ENCODE assay signal across 8 cellular contexts in the genomic region with DNA sequence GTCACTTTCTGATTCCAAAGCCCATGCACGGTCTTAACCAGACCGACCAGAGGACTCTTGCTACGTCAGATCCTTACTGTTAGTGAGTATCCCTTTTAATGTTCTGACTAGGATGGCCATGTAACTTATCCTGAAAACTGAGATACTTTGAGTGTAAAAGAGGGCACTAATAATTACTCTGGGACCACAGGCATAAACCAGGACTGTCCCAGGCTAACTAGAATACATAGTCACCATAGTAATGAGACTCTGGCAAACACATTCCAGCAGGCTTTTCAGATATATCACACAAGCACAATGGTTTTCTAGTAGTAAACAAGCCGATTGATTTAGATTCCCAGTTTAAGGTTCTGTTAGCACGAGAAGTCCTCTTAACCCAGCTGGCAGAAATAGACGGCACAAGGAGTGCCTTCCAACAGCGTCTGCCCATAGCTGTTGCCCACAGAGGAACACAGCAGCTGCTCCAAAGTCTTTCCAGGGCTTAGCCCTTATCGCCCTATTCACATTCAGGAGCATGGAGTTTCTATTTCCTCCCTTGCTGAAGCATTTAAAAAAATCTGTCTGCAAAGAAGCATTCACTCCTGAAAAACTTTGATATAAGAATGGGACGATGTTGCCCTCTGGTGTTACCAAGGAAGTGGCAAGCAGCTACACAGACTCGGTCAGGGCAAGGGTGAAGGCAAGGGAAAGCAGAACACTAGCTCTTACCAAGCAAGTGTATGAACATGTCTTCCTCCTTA.
A peak's percentile ranks its signal among the peaks of the same experiment; 100 is the strongest.
DNase-seq lines count a peak whose midpoint lies in the region; ATAC-seq and TF ChIP-seq lines count a peak whose summit lies in the region.

No MANE protein-coding gene starts in this region.

- TF ChIP-seq CTCF in BE2C (IDR thresholded peaks at IDR 0.05; ENCODE audit: low read depth, low read length) (peak; percentile 41), foreskin fibroblast (IDR thresholded peaks at IDR 0.05; ENCODE audit: low read depth, low read length) (peak; percentile 68), psoas muscle (IDR thresholded peaks at IDR 0.05) (peak; percentile 29), natural killer cell (IDR thresholded peaks at IDR 0.05) (no peak)

- H3K27me3 Mint-ChIP-seq in natural killer cell (ENCODE audit: low read depth in 2 of 2), result peaks cover 0 to 2% of the 10 kb centered on the region in 2 donors

- POLR2A ChIA-PET in HEK293T (lab: Yijun Ruan, JAX), result interaction anchor here (1.0 kb wide), 1 partner anchor 164 kb away, joined by 3 read pairs; the partner anchor contains the start of gene MRPL1

- CTCF ChIA-PET in HEK293T (lab: Yijun Ruan, JAX), result interaction anchor here (0.7 kb wide), 1 partner anchor 153 kb away, joined by 7 read pairs; no protein-coding TSS in a partner anchor

- H3K9me3 ChIP-seq in BE2C (no peaks in the 10 kb centered on the region), psoas muscle (no peaks in the 10 kb centered on the region)

- no peak overlapping the region for H3K27ac Mint-ChIP-seq in natural killer cell

- H3K9me3 Mint-ChIP-seq in natural killer cell, result no peaks in the 10 kb centered on the region

- ATAC-seq in psoas muscle (peak; percentile 56 to 93 (median 76)), HG03520 (IDR thresholded peaks at IDR 0.05; ENCODE audit: unreplicated experiment) (no peak), natural killer cell (no peak), HG02884 (IDR thresholded peaks at IDR 0.05; ENCODE audit: unreplicated experiment) (no peak)

- H3K36me3 Mint-ChIP-seq in natural killer cell, result no peaks in the 10 kb centered on the region

- no peak overlapping the region for H3K4me3 Mint-ChIP-seq in natural killer cell

- peaks cover 0 to 5% of the 10 kb centered on the region in 2 donors for H3K4me1 Mint-ChIP-seq in natural killer cell

- intact Hi-C loops in psoas muscle (cut with DNase I), result loop anchor here in 1 of 2 donors (10.0 kb wide), 1 partner anchor 313 kb away; no protein-coding TSS in a partner anchor
- intact Hi-C loops in natural killer cell (cut with micrococcal nuclease), result no loop called here

- H3K36me3 ChIP-seq in BE2C, result no peaks in the 10 kb centered on the region
- H3K36me3 ChIP-seq in psoas muscle (ENCODE audit: insufficient read depth in 1 of 2, low read depth in 1 of 2), result no peaks in the 10 kb centered on the region

- DNase-seq in BE2C (peak; percentile 13), HEK293T (ENCODE audit: extremely low spot score) (peak; percentile 25), SHP77 treated with DMSO at 0.1 percent for 48 hours (lab: John Stamatoyannopoulos, UW) (peak; percentile 35), foreskin fibroblast (peak; percentile 66 to 89), psoas muscle (peak in 1 of 2 donors; percentile 51), natural killer cell (no peak)

- 20 to 26% (median 24%) methylated on average over 10 of the region's 10 CpGs for WGBS in psoas muscle, 3 donors

- H3K27me3 ChIP-seq in BE2C (peaks cover 3% of the 10 kb centered on the region; the same call in 1 of the 2 replicates), psoas muscle (ENCODE audit: insufficient read depth in 3 of 3, low read length in 2 of 3) (no peaks in the 10 kb centered on the region)

- peak overlapping the region; percentile 63 for H3K27ac ChIP-seq in psoas muscle

- H3K4me3 ChIP-seq in BE2C (ENCODE audit: low read depth, low read length), result no peak overlapping the region
- H3K4me3 ChIP-seq in foreskin fibroblast (ENCODE audit: low read depth in 1 of 2, low read length in 2 of 2), result peak overlapping the region in 1 of 2 donors; percentile 5
- H3K4me3 ChIP-seq in psoas muscle, result peak overlapping the region; percentile 28

- H3K4me1 ChIP-seq in BE2C, result no peaks in the 10 kb centered on the region
- peaks cover 11% of the 10 kb centered on the region for H3K4me1 ChIP-seq in psoas muscle

TF ChIP-seq in HEK293T, 16 proteins besides CTCF, POLR2A, EP300 and RAD21:
- TF ChIP-seq, protein P1, sequence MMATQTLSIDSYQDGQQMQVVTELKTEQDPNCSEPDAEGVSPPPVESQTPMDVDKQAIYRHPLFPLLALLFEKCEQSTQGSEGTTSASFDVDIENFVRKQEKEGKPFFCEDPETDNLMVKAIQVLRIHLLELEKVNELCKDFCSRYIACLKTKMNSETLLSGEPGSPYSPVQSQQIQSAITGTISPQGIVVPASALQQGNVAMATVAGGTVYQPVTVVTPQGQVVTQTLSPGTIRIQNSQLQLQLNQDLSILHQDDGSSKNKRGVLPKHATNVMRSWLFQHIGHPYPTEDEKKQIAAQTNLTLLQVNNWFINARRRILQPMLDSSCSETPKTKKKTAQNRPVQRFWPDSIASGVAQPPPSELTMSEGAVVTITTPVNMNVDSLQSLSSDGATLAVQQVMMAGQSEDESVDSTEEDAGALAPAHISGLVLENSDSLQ (IDR thresholded peaks at IDR 0.05), result no peak
- TF ChIP-seq ELF4 (IDR thresholded peaks at IDR 0.05) (no peak), CTBP1 (IDR thresholded peaks at IDR 0.05; ENCODE audit: borderline replicate concordance) (no peak), ARNT (IDR thresholded peaks at IDR 0.05) (no peak), SUZ12 (IDR thresholded peaks at IDR 0.05) (no peak), SP1 (IDR thresholded peaks at IDR 0.05) (no peak), TARDBP (IDR thresholded peaks at IDR 0.05) (no peak), ZNF384 (IDR thresholded peaks at IDR 0.05) (no peak), BHLHE40 (IDR thresholded peaks at IDR 0.05; ENCODE audit: borderline replicate concordance) (no peak), FOXM1 (IDR thresholded peaks at IDR 0.05; ENCODE audit: borderline replicate concordance) (no peak), L3MBTL2 (conservative IDR thresholded peaks at IDR 0.05) (no peak), FOXA1 (IDR thresholded peaks at IDR 0.05) (no peak), HDGF (IDR thresholded peaks at IDR 0.05; ENCODE audit: borderline replicate concordance) (no peak), LEF1 (IDR thresholded peaks at IDR 0.05; ENCODE audit: borderline replicate concordance) (no peak)

Comparison
In these comparisons a context has a peak if more than half of its experiments do, and no peak if none do; other contexts are left out.
1. ATAC-seq: peak in psoas muscle (4 of 4); none in HG03520 (single experiment), natural killer cell (0 of 3) and HG02884 (single experiment).